ENCODE assay signal across 8 cellular contexts in the genomic region with DNA sequence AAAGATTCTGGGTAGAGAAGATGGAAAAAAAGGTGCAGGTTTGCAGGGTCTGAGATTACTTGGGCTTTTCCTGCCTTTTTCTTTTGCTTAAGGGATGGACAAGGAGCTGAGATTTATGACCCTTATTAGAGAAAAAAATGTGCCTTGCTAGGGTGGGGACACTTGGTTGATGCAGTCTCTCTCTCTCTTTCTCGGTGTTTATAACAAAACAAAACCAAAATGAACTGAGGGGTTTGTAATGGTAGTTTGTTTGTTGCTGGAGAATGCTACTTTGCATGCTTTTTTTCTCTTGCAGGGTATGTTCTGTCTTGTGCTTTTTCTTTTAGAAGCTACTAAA. TPM values are rescaled to one million over a fixed set of nuclear protein-coding genes. Genes with fewer than 3 reads are reported as not detected.
DNase-seq lines count a peak whose midpoint lies in the region; ATAC-seq and TF ChIP-seq lines count a peak whose summit lies in the region.

No MANE protein-coding gene starts in this region.

- no peak for DNase-seq in T-cell
- no peak for DNase-seq in right cardiac atrium
- no peak for DNase-seq in retinal pigment epithelial cell (ENCODE audit: low read depth)
- no peak for DNase-seq in activated CD4-positive, alpha-beta memory T cell treated with anti-CD3 and anti-CD28 coated beads, Interleukin-2, amount 10 ng/mL, durations not matched to agents 7 days and 5 days
- no peak for DNase-seq in activated CD4-positive, alpha-beta T cell treated with anti-CD3 and anti-CD28 coated beads for 48 hours

- peak overlapping the region; percentile 77 for H3K4me2 ChIP-seq in DOHH2 (ENCODE audit: low read length)

- H3K9me2 ChIP-seq in DOHH2 (replicated peaks; ENCODE audit: control insufficient read depth, low read length): no peaks in the 10 kb centered on the region

- CTCF ChIA-PET in T-cell (lab: Charles Lee): no interaction called here
- CTCF ChIA-PET in activated CD4-positive, alpha-beta memory T cell treated with anti-CD3 and anti-CD28 coated beads, Interleukin-2, amount 10 ng/mL, durations not matched to agents 7 days and 5 days (lab: Charles Lee): no interaction called here

- H3K27ac Mint-ChIP-seq in T-cell: peak overlapping the region; percentile 32 to 64
- no peak overlapping the region for H3K27ac Mint-ChIP-seq in activated CD4-positive, alpha-beta memory T cell treated with anti-CD3 and anti-CD28 coated beads, Interleukin-2, amount 10 ng/mL, durations not matched to agents 7 days and 5 days

- H3K27ac ChIP-seq in DOHH2 (ENCODE audit: low read depth, low read length) (peak overlapping the region; percentile 79), right cardiac atrium (ENCODE audit: low read length) (peak overlapping the region; percentile 89)

- H3K4me1 ChIP-seq in DOHH2 (ENCODE audit: control insufficient read depth, low read length) (peaks cover 57% of the 10 kb centered on the region), right cardiac atrium (ENCODE audit: control insufficient read depth, insufficient read depth, low read length) (peaks cover 16% of the 10 kb centered on the region)

- peaks cover 52% of the 10 kb centered on the region for H3K36me3 ChIP-seq in DOHH2 (ENCODE audit: control insufficient read depth, low read length)

- TF ChIP-seq CTCF in DOHH2 (IDR thresholded peaks at IDR 0.05; ENCODE audit: low read depth, low read length, poor library complexity, severe bottlenecking) (no peak), retinal pigment epithelial cell (conservative IDR thresholded peaks at IDR 0.05; ENCODE audit: low read depth, low read length) (no peak)

- H3K9me3 ChIP-seq in DOHH2 (ENCODE audit: control insufficient read depth, insufficient read depth, low read length) (no peaks in the 10 kb centered on the region), right cardiac atrium (ENCODE audit: control insufficient read depth, low read length) (no peaks in the 10 kb centered on the region)

- intact Hi-C loops in right cardiac atrium (cut with DNase I): loop anchor here in 2 of 4 donors (10.0 kb wide), 3 partner anchors 80 to 190 kb away; no protein-coding TSS in a partner anchor

- H3K79me2 ChIP-seq in DOHH2 (ENCODE audit: control insufficient read depth, low read length): peaks cover 71% of the 10 kb centered on the region

- H3K4me1 Mint-ChIP-seq in T-cell: peaks cover 13 to 17% (median 17%) of the 10 kb centered on the region in 3 donors
- peaks cover 14% of the 10 kb centered on the region for H3K4me1 Mint-ChIP-seq in activated CD4-positive, alpha-beta memory T cell treated with anti-CD3 and anti-CD28 coated beads, Interleukin-2, amount 10 ng/mL, durations not matched to agents 7 days and 5 days

- H3K9me3 Mint-ChIP-seq in T-cell: peaks cover 0 to 4% (median 3%) of the 10 kb centered on the region in 3 donors
- no peaks in the 10 kb centered on the region for H3K9me3 Mint-ChIP-seq in activated CD4-positive, alpha-beta memory T cell treated with anti-CD3 and anti-CD28 coated beads, Interleukin-2, amount 10 ng/mL, durations not matched to agents 7 days and 5 days

- peaks cover 9% of the 10 kb centered on the region for H3K36me3 Mint-ChIP-seq in T-cell
- no peaks in the 10 kb centered on the region for H3K36me3 Mint-ChIP-seq in activated CD4-positive, alpha-beta memory T cell treated with anti-CD3 and anti-CD28 coated beads, Interleukin-2, amount 10 ng/mL, durations not matched to agents 7 days and 5 days (ENCODE audit: low read depth)

- H3F3A ChIP-seq in DOHH2 (ENCODE audit: control insufficient read depth, insufficient read depth): peaks cover 3% of the 10 kb centered on the region

- no peak for ATAC-seq in T-cell (replicated peaks in 1 of 4)
- no peak for ATAC-seq in right cardiac atrium
- no peak for ATAC-seq in GM19035 (IDR thresholded peaks at IDR 0.05; ENCODE audit: unreplicated experiment)
- no peak for ATAC-seq in GM18858 (IDR thresholded peaks at IDR 0.05; ENCODE audit: unreplicated experiment)

- POLR2A ChIA-PET in T-cell (lab: Charles Lee): no interaction called here
- POLR2A ChIA-PET in activated CD4-positive, alpha-beta memory T cell treated with anti-CD3 and anti-CD28 coated beads, Interleukin-2, amount 10 ng/mL, durations not matched to agents 7 days and 5 days (lab: Charles Lee): interaction anchor here (1.0 kb wide), 1 partner anchor 13 kb away, joined by 3 read pairs; no protein-coding TSS in a partner anchor

- H3K4me3 Mint-ChIP-seq in T-cell: peak overlapping the region; percentile 56 to 63 (median 61)
- H3K4me3 Mint-ChIP-seq in activated CD4-positive, alpha-beta memory T cell treated with anti-CD3 and anti-CD28 coated beads, Interleukin-2, amount 10 ng/mL, durations not matched to agents 7 days and 5 days: no peak overlapping the region

- H4K20me1 ChIP-seq in DOHH2 (ENCODE audit: control insufficient read depth, insufficient read depth, low read depth, low read length): no peaks in the 10 kb centered on the region

- whole genome bisulfite sequencing in right cardiac atrium: 27% methylated on average over 1 of the region's 1 CpG

- no peaks in the 10 kb centered on the region for H3K27me3 ChIP-seq in DOHH2 (ENCODE audit: control insufficient read depth, low read length)
- H3K27me3 ChIP-seq in right cardiac atrium (ENCODE audit: control insufficient read depth, insufficient read depth): no peaks in the 10 kb centered on the region

- H3K27me3 Mint-ChIP-seq in T-cell: peaks cover 68 to 76% of the 10 kb centered on the region in 2 donors
- H3K27me3 Mint-ChIP-seq in activated CD4-positive, alpha-beta memory T cell treated with anti-CD3 and anti-CD28 coated beads, Interleukin-2, amount 10 ng/mL, durations not matched to agents 7 days and 5 days: peaks cover 56% of the 10 kb centered on the region

- H3K4me3 ChIP-seq in DOHH2 (ENCODE audit: low read length): peak overlapping the region; percentile 78
- H3K4me3 ChIP-seq in right cardiac atrium (ENCODE audit: low read length): peak overlapping the region; percentile 73
- H3K4me3 ChIP-seq in retinal pigment epithelial cell (ENCODE audit: low read length): peak overlapping the region; percentile 33

RNA-seq across cellular contexts. Expression of a gene that starts 0.3 kb away (rescaled TPM):
- total RNA-seq in T-cell: 10 to 100 TPM in 1 of 5 donors, 1 to 10 TPM in 4; 5.0 to 14.2 (median 7.8) TPM
- 10 to 100 TPM; 70.5 to 87.9 (median 75.9) TPM for total RNA-seq in right cardiac atrium
- 21.1 TPM for polyA plus RNA-seq in right cardiac atrium
- total RNA-seq in activated CD4-positive, alpha-beta memory T cell treated with anti-CD3 and anti-CD28 coated beads, Interleukin-2, amount 10 ng/mL, durations not matched to agents 7 days and 5 days: 1 to 10 TPM; 3.4 to 4.2 TPM

Comparison
In these comparisons a context has a peak if more than half of its experiments do, and no peak if none do; other contexts are left out.
1. RNA of a gene that starts 0.3 kb away (total RNA-seq): 70.5 to 87.9 TPM in right cardiac atrium; 5.0 to 14.2 TPM in T-cell and 3.4 to 4.2 TPM in activated CD4-positive, alpha-beta memory T cell treated with anti-CD3 and anti-CD28 coated beads, Interleukin-2, amount 10 ng/mL, durations not matched to agents 7 days and 5 days; every median in the first group is over 4 times any median in the second.
2. Peak in every context shown above with its lines, with median percentiles within 50 percentile points of each other: H3K4me3 ChIP-seq.